ENCODE assay signal across 1 cellular context in genomic region chr22:32531955-32532818, GRCh38.
TF ChIP-seq lines count a peak whose summit lies in the region.

No MANE protein-coding gene starts in this region.

TF ChIP-seq in H1, 55 proteins besides CTCF, POLR2A, EP300 and RAD21:
- TF ChIP-seq RFX5 (IDR thresholded peaks at IDR 0.05; ENCODE audit: borderline replicate concordance, low read depth, low read length) (no peak), POLR2AphosphoS5 (IDR thresholded peaks at IDR 0.05; ENCODE audit: low read depth, low read length) (0 out of 2 replicates have a peak, but pooled peaks have one; percentile 34), TAF1 (IDR thresholded peaks at IDR 0.05; ENCODE audit: low read depth, low read length) (peak; percentile 51; the same call in 1 of the 2 replicates)
